ENCODE assay signal across 1 cellular context in the genomic region with DNA sequence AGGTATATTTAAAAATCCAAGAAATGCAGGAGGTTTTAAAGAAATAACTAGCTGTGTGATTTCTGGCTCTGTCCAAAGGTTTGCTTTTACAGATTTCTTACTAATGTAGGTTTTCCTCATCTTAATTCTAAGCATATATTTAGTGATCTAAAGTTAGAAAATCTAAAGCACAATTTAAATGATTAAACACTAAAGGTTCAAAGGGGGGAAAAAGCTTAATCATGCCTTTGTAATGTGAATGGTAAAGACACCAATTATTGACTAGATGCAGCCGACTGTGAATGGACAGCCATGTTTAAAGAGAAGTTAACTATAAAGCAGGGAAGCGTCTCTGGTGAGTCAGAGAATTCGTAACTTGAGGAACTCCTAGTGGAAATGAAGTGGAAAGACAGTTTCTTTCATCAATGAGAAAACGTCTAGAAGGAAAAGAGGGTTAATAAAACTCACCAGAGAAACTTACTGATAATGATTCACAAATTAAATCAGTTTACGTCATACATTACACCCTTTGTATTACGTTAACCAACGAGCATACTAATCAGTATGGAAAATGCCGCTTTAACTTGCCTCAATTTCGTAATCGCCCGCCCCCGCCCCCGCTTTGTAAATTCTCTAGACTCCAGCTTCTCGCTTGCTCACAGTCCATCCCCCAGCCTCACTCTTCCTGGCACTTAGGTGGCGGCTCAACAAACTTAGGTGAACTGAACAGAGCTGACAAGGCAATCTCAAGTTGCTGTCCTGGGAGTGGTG.
A peak's percentile ranks its signal among the peaks of the same experiment; 100 is the strongest.
TF ChIP-seq lines count a peak whose summit lies in the region.

No MANE protein-coding gene starts in this region.

TF ChIP-seq in GM12878, 131 proteins besides CTCF, POLR2A, EP300 and RAD21 (continued from another document):
- TF ChIP-seq, protein P1, sequence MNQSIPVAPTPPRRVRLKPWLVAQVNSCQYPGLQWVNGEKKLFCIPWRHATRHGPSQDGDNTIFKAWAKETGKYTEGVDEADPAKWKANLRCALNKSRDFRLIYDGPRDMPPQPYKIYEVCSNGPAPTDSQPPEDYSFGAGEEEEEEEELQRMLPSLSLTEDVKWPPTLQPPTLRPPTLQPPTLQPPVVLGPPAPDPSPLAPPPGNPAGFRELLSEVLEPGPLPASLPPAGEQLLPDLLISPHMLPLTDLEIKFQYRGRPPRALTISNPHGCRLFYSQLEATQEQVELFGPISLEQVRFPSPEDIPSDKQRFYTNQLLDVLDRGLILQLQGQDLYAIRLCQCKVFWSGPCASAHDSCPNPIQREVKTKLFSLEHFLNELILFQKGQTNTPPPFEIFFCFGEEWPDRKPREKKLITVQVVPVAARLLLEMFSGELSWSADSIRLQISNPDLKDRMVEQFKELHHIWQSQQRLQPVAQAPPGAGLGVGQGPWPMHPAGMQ (IDR thresholded peaks at IDR 0.05; ENCODE audit: borderline replicate concordance) = no peak
- no peak for TF ChIP-seq RFX5 (IDR thresholded peaks at IDR 0.05; ENCODE audit: low read depth, low read length)
- TF ChIP-seq MYB (IDR thresholded peaks at IDR 0.05; ENCODE audit: borderline replicate concordance, low read depth, low read length) = no peak
- TF ChIP-seq, protein P2, sequence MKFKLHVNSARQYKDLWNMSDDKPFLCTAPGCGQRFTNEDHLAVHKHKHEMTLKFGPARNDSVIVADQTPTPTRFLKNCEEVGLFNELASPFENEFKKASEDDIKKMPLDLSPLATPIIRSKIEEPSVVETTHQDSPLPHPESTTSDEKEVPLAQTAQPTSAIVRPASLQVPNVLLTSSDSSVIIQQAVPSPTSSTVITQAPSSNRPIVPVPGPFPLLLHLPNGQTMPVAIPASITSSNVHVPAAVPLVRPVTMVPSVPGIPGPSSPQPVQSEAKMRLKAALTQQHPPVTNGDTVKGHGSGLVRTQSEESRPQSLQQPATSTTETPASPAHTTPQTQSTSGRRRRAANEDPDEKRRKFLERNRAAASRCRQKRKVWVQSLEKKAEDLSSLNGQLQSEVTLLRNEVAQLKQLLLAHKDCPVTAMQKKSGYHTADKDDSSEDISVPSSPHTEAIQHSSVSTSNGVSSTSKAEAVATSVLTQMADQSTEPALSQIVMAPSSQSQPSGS (IDR thresholded peaks at IDR 0.05; ENCODE audit: low read length) = 0 out of 2 replicates have a peak, but pooled peaks have one; percentile 39
- no peak for TF ChIP-seq SIN3A (IDR thresholded peaks at IDR 0.05; ENCODE audit: low read depth, low read length)
- peak; percentile 21 to 65; a peak in 2 of 4 replicates for TF ChIP-seq IKZF2 (IDR thresholded peaks at IDR 0.05)
- TF ChIP-seq, protein P3, sequence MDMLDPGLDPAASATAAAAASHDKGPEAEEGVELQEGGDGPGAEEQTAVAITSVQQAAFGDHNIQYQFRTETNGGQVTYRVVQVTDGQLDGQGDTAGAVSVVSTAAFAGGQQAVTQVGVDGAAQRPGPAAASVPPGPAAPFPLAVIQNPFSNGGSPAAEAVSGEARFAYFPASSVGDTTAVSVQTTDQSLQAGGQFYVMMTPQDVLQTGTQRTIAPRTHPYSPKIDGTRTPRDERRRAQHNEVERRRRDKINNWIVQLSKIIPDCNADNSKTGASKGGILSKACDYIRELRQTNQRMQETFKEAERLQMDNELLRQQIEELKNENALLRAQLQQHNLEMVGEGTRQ (IDR thresholded peaks at IDR 0.05; ENCODE audit: borderline replicate concordance, low read depth, low read length) = no peak
- TF ChIP-seq, protein P4, sequence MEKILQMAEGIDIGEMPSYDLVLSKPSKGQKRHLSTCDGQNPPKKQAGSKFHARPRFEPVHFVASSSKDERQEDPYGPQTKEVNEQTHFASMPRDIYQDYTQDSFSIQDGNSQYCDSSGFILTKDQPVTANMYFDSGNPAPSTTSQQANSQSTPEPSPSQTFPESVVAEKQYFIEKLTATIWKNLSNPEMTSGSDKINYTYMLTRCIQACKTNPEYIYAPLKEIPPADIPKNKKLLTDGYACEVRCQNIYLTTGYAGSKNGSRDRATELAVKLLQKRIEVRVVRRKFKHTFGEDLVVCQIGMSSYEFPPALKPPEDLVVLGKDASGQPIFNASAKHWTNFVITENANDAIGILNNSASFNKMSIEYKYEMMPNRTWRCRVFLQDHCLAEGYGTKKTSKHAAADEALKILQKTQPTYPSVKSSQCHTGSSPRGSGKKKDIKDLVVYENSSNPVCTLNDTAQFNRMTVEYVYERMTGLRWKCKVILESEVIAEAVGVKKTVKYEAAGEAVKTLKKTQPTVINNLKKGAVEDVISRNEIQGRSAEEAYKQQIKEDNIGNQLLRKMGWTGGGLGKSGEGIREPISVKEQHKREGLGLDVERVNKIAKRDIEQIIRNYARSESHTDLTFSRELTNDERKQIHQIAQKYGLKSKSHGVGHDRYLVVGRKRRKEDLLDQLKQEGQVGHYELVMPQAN (conservative IDR thresholded peaks at IDR 0.05) = no peak
- no peak for TF ChIP-seq SREBF2 (IDR thresholded peaks at IDR 0.05; ENCODE audit: low read length)
- TF ChIP-seq CHD2 (IDR thresholded peaks at IDR 0.05; ENCODE audit: borderline replicate concordance, low read depth, low read length) = no peak
- TF ChIP-seq, protein P5, sequence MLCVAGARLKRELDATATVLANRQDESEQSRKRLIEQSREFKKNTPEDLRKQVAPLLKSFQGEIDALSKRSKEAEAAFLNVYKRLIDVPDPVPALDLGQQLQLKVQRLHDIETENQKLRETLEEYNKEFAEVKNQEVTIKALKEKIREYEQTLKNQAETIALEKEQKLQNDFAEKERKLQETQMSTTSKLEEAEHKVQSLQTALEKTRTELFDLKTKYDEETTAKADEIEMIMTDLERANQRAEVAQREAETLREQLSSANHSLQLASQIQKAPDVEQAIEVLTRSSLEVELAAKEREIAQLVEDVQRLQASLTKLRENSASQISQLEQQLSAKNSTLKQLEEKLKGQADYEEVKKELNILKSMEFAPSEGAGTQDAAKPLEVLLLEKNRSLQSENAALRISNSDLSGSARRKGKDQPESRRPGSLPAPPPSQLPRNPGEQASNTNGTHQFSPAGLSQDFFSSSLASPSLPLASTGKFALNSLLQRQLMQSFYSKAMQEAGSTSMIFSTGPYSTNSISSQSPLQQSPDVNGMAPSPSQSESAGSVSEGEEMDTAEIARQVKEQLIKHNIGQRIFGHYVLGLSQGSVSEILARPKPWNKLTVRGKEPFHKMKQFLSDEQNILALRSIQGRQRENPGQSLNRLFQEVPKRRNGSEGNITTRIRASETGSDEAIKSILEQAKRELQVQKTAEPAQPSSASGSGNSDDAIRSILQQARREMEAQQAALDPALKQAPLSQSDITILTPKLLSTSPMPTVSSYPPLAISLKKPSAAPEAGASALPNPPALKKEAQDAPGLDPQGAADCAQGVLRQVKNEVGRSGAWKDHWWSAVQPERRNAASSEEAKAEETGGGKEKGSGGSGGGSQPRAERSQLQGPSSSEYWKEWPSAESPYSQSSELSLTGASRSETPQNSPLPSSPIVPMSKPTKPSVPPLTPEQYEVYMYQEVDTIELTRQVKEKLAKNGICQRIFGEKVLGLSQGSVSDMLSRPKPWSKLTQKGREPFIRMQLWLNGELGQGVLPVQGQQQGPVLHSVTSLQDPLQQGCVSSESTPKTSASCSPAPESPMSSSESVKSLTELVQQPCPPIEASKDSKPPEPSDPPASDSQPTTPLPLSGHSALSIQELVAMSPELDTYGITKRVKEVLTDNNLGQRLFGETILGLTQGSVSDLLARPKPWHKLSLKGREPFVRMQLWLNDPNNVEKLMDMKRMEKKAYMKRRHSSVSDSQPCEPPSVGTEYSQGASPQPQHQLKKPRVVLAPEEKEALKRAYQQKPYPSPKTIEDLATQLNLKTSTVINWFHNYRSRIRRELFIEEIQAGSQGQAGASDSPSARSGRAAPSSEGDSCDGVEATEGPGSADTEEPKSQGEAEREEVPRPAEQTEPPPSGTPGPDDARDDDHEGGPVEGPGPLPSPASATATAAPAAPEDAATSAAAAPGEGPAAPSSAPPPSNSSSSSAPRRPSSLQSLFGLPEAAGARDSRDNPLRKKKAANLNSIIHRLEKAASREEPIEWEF (IDR thresholded peaks at IDR 0.05; ENCODE audit: insufficient replicate concordance, low read depth, low read length) = peak; percentile 41
- no peak for TF ChIP-seq ZNF274 (IDR thresholded peaks at IDR 0.05; ENCODE audit: insufficient read depth, insufficient read length)
- TF ChIP-seq TBL1XR1 (IDR thresholded peaks at IDR 0.05; ENCODE audit: low read depth, low read length) = no peak
- TF ChIP-seq WRNIP1 (IDR thresholded peaks at IDR 0.05; ENCODE audit: borderline replicate concordance, low read depth, low read length) = no peak
- peak in 1 of 2 experiments; percentile 70; a peak in 2 of 3 replicates for TF ChIP-seq EGR1 (IDR thresholded peaks at IDR 0.05; ENCODE audit: borderline replicate concordance in 1 of 2, low read depth in 2 of 2, low read length in 2 of 2)
- TF ChIP-seq NFIC (IDR thresholded peaks at IDR 0.05; ENCODE audit: low read depth, low read length) = 0 out of 2 replicates have a peak, but pooled peaks have one; percentile 25
- TF ChIP-seq BHLHE40 (IDR thresholded peaks at IDR 0.05; ENCODE audit: borderline replicate concordance in 1 of 2, low read depth in 2 of 2, low read length in 1 of 2) = no peak
- TF ChIP-seq NBN (IDR thresholded peaks at IDR 0.05) = no peak; the same call in 1 of the 2 replicates
- TF ChIP-seq PAX8 (IDR thresholded peaks at IDR 0.05) = no peak
- no peak for TF ChIP-seq RUNX3 (IDR thresholded peaks at IDR 0.05; ENCODE audit: low read length)
- TF ChIP-seq SMAD5 (IDR thresholded peaks at IDR 0.05; ENCODE audit: low read depth) = no peak
- TF ChIP-seq TCF12 (IDR thresholded peaks at IDR 0.05; ENCODE audit: low read depth, low read length) = no peak
- TF ChIP-seq SP1 (IDR thresholded peaks at IDR 0.05; ENCODE audit: low read depth, low read length) = no peak
- TF ChIP-seq HDAC6 (IDR thresholded peaks at IDR 0.05; ENCODE audit: unreplicated experiment) = no peak
- TF ChIP-seq NFYA (IDR thresholded peaks at IDR 0.05; ENCODE audit: borderline replicate concordance, low read depth, low read length) = no peak
- TF ChIP-seq JUND (IDR thresholded peaks at IDR 0.05; ENCODE audit: low read depth, low read length) = no peak
- TF ChIP-seq, protein P6, sequence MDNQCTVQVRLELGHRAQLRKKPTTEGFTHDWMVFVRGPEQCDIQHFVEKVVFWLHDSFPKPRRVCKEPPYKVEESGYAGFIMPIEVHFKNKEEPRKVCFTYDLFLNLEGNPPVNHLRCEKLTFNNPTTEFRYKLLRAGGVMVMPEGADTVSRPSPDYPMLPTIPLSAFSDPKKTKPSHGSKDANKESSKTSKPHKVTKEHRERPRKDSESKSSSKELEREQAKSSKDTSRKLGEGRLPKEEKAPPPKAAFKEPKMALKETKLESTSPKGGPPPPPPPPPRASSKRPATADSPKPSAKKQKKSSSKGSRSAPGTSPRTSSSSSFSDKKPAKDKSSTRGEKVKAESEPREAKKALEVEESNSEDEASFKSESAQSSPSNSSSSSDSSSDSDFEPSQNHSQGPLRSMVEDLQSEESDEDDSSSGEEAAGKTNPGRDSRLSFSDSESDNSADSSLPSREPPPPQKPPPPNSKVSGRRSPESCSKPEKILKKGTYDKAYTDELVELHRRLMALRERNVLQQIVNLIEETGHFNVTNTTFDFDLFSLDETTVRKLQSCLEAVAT (IDR thresholded peaks at IDR 0.05) = peak; percentile 71; the same call in 1 of the 2 replicates
- TF ChIP-seq, protein P7, sequence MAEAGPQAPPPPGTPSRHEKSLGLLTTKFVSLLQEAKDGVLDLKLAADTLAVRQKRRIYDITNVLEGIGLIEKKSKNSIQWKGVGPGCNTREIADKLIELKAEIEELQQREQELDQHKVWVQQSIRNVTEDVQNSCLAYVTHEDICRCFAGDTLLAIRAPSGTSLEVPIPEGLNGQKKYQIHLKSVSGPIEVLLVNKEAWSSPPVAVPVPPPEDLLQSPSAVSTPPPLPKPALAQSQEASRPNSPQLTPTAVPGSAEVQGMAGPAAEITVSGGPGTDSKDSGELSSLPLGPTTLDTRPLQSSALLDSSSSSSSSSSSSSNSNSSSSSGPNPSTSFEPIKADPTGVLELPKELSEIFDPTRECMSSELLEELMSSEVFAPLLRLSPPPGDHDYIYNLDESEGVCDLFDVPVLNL (IDR thresholded peaks at IDR 0.05; ENCODE audit: low read depth, low read length) = no peak
- TF ChIP-seq, protein P8, sequence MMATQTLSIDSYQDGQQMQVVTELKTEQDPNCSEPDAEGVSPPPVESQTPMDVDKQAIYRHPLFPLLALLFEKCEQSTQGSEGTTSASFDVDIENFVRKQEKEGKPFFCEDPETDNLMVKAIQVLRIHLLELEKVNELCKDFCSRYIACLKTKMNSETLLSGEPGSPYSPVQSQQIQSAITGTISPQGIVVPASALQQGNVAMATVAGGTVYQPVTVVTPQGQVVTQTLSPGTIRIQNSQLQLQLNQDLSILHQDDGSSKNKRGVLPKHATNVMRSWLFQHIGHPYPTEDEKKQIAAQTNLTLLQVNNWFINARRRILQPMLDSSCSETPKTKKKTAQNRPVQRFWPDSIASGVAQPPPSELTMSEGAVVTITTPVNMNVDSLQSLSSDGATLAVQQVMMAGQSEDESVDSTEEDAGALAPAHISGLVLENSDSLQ (IDR thresholded peaks at IDR 0.05) = no peak
- no peak for TF ChIP-seq TCF7 (IDR thresholded peaks at IDR 0.05; ENCODE audit: borderline replicate concordance)
- TF ChIP-seq ZSCAN29 (IDR thresholded peaks at IDR 0.05) = no peak
- TF ChIP-seq MTA2 (IDR thresholded peaks at IDR 0.05; ENCODE audit: low read depth) = 0 out of 2 replicates have a peak, but pooled peaks have one; percentile 25
- no peak for TF ChIP-seq ZNF207 (IDR thresholded peaks at IDR 0.05; ENCODE audit: borderline replicate concordance)
